Comparison of ENCODE assay signal across 15 cellular contexts in genomic region chr7:157693521-157694388, GRCh38.
A peak's percentile ranks its signal among the peaks of the same experiment; 100 is the strongest.
DNase-seq lines count a peak whose midpoint lies in the region; ATAC-seq and TF ChIP-seq lines count a peak whose summit lies in the region.
"Had no signal": no experiment of that assay in that cellular context is flagged by ENCODE, and none has a peak within 500 bp of the region (broad histone marks: within the 10 kb centered on the region; RNA-seq: fewer than 3 reads in every experiment).

No MANE protein-coding gene starts in this region.

- DNase-seq in NCI-H748 (lab: John Stamatoyannopoulos, UW; ENCODE audit: unreplicated experiment) = peak; percentile 17
- no peak for DNase-seq in NCI-H748 treated with DMSO at 0.1 percent for 48 hours (lab: John Stamatoyannopoulos, UW)
- peak; percentile 74 for DNase-seq in DMS53 (lab: John Stamatoyannopoulos, UW)
- DNase-seq in central memory CD8-positive, alpha-beta T cell (ENCODE audit: low spot score in 2 of 2) = no peak
- DNase-seq in NCI-H1930 (lab: John Stamatoyannopoulos, UW) = no peak
- DNase-seq: 8988T; activated CD4-positive, CD25-positive, alpha-beta regulatory T cell; activated T-cell treated with anti-CD3 and anti-CD28 coated beads, Interleukin-2, amount 50 U/mL, for 72 hours; NCI-H187; SJCRH30; stimulated activated CD4-positive, alpha-beta T cell treated with anti-CD3 and anti-CD28 coated beads, Interleukin-12 subunit alpha, Interleukin-12 subunit beta, amount 100 ng/mL, for 4 hours had no signal

- peaks cover 6% of the 10 kb centered on the region for H3F3A ChIP-seq in neural cell (ENCODE audit: insufficient read depth, low read length, poor library complexity, severe bottlenecking)

- ATAC-seq in central memory CD8-positive, alpha-beta T cell (replicated peaks; ENCODE audit: extremely low read depth, poor library complexity, severe bottlenecking) = no peak
- ATAC-seq in HG03045 (IDR thresholded peaks at IDR 0.05; ENCODE audit: unreplicated experiment) (no peak), HG02623 (IDR thresholded peaks at IDR 0.05; ENCODE audit: unreplicated experiment) (no peak)
- ATAC-seq: activated T-cell treated with anti-CD3 and anti-CD28 coated beads, Interleukin-2, amount 50 U/mL, for 72 hours; left lobe of liver had no signal

- no peaks in the 10 kb centered on the region for H3K36me3 ChIP-seq in neural cell (ENCODE audit: insufficient read depth, low read length)
- H3K36me3 ChIP-seq: SJCRH30 had no signal

- no peaks in the 10 kb centered on the region for H3K9me3 ChIP-seq in neural cell (ENCODE audit: low read length)
- H3K9me3 ChIP-seq: SJCRH30 had no signal

- no peak for TF ChIP-seq CTCF in neural cell (IDR thresholded peaks at IDR 0.05; ENCODE audit: poor library complexity, severe bottlenecking)

- peak overlapping the region; percentile 99 for H3K27ac ChIP-seq in neural cell (ENCODE audit: low read length)
- H3K27ac ChIP-seq: SJCRH30 had no signal

- H3K9ac ChIP-seq in neural cell (ENCODE audit: low read length) = peak overlapping the region; percentile 99

- peaks cover 15% of the 10 kb centered on the region for H3K27me3 Mint-ChIP-seq in central memory CD8-positive, alpha-beta T cell

- H3K4me3 Mint-ChIP-seq in central memory CD8-positive, alpha-beta T cell = peak overlapping the region; percentile 7
- H3K4me3 Mint-ChIP-seq: activated T-cell treated with anti-CD3 and anti-CD28 coated beads, Interleukin-2, amount 50 U/mL, for 72 hours had no signal

- no peak for TF ChIP-seq EP300 in neural cell (conservative IDR thresholded peaks at IDR 0.05; ENCODE audit: poor library complexity, severe bottlenecking)

- peak overlapping the region; percentile 8 for H2AFZ ChIP-seq in neural cell (ENCODE audit: low read depth, low read length)

- H3K27ac Mint-ChIP-seq in central memory CD8-positive, alpha-beta T cell (ENCODE audit: low read depth) = no peak overlapping the region
- H3K27ac Mint-ChIP-seq: activated T-cell treated with anti-CD3 and anti-CD28 coated beads, Interleukin-2, amount 50 U/mL, for 72 hours had no signal

- no peaks in the 10 kb centered on the region for H4K20me1 ChIP-seq in neural cell (ENCODE audit: insufficient read depth)

- H3K9me2 ChIP-seq in neural cell (ENCODE audit: insufficient read depth, low read length) = no peaks in the 10 kb centered on the region

- peaks cover 3% of the 10 kb centered on the region for H3K36me3 Mint-ChIP-seq in central memory CD8-positive, alpha-beta T cell (ENCODE audit: insufficient read depth)

- peaks cover 41% of the 10 kb centered on the region for H3K79me2 ChIP-seq in neural cell (replicated peaks; ENCODE audit: insufficient read depth, low read length)

- no peaks in the 10 kb centered on the region for H3K9me3 Mint-ChIP-seq in central memory CD8-positive, alpha-beta T cell
- H3K9me3 Mint-ChIP-seq: activated T-cell treated with anti-CD3 and anti-CD28 coated beads, Interleukin-2, amount 50 U/mL, for 72 hours had no signal

- H3K4me3 ChIP-seq in neural cell (ENCODE audit: low read length) = peak overlapping the region; percentile 73
- H3K4me3 ChIP-seq: SJCRH30 had no signal

- no peak overlapping the region for H3K4me2 ChIP-seq in neural cell (ENCODE audit: low read length)

- no peaks in the 10 kb centered on the region for H3K27me3 ChIP-seq in neural cell (ENCODE audit: insufficient read depth, low read depth, low read length)

- TF ChIP-seq RAD21 in neural cell (conservative IDR thresholded peaks at IDR 0.05) = no peak

- no peaks in the 10 kb centered on the region for H3K4me1 Mint-ChIP-seq in central memory CD8-positive, alpha-beta T cell

TF ChIP-seq in neural cell, 6 proteins besides CTCF, POLR2A, EP300 and RAD21:
- TF ChIP-seq SMC3 (conservative IDR thresholded peaks at IDR 0.05; ENCODE audit: poor library complexity) (no peak), POLR2AphosphoS5 (IDR thresholded peaks at IDR 0.05) (no peak), REST (IDR thresholded peaks at IDR 0.05; ENCODE audit: borderline replicate concordance) (no peak), EZH2 (IDR thresholded peaks at IDR 0.05; ENCODE audit: borderline replicate concordance, insufficient read depth, low read length, poor library complexity, severe bottlenecking) (no peak), MXI1 (conservative IDR thresholded peaks at IDR 0.05; ENCODE audit: poor library complexity, severe bottlenecking) (no peak), TAF1 (IDR thresholded peaks at IDR 0.05; ENCODE audit: low read depth) (no peak)

Comparison
In these comparisons a context has a peak if more than half of its experiments do, and no peak if none do; other contexts are left out.
1. DNase-seq: peak in NCI-H748 (single experiment) and DMS53 (single experiment); none in NCI-H748 treated with DMSO at 0.1 percent for 48 hours (single experiment), central memory CD8-positive, alpha-beta T cell (0 of 2) and NCI-H1930 (0 of 2).